ENCODE assay signal across 8 cellular contexts in the genomic region with DNA sequence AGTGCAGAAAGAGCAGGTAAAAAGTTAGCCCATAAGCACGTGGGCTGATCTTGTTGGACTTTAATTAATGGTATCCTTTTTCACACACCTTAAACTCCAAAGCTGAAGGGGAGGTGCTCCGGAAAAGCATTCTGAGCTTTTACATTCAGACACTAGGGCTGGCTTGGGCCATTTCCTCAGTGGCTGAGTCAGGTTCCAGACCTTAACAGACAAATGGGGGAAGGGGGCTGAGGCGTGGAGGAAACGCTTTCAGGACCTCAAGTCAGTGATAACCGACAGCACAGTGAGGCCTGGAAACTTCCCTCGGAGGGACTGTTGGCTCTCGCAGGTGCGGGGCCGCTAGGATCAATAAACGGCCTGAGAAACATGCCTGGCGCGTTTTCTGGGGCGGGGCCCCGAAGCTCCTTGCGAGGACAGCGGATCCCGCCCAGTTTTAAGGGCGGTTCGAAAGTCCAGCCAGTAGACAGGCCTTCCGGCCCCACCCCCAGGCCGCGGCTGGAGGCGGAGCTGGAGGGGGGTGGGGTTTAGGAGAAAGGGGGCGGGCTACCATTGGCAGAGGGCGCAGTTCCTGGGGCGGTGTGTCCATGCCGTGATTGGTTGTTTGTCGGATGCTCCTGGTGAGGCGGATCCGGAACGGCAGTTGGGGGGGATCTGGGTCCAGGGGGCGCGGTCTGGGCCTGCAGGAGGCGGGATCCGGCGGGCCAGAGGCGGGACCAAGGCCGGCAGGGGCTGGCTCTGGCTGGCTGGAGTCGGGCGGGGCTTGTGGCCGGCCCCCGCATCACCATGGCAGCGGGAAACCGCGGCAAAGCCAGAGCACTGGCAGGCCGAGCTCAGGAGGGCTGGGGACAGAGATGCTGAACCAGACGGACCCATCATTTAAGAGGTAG. TPM values are rescaled to one million over a fixed set of nuclear protein-coding genes. Genes with fewer than 3 reads are reported as not detected.
A peak's percentile ranks its signal among the peaks of the same experiment; 100 is the strongest.
DNase-seq lines count a peak whose midpoint lies in the region; ATAC-seq, FAIRE-seq and TF ChIP-seq lines count a peak whose summit lies in the region.

No MANE protein-coding gene starts in this region.

- FAIRE-seq in bronchial epithelial cell (lab: Jason Lieb, UNC), result no peak
- no peak for FAIRE-seq in small intestine (lab: Jason Lieb, UNC)

- TF ChIP-seq CTCF in AG04450 (IDR thresholded peaks at IDR 0.05; ENCODE audit: low read depth, low read length) (no peak), WERI-Rb-1 (IDR thresholded peaks at IDR 0.05; ENCODE audit: low read depth, low read length) (no peak), bronchial epithelial cell (IDR thresholded peaks at IDR 0.05; ENCODE audit: insufficient read depth, low read length, severe bottlenecking) (peak; percentile 6)

- peaks cover 3 to 7% of the 10 kb centered on the region in 2 donors for H3K4me1 ChIP-seq in small intestine (ENCODE audit: control insufficient read depth in 2 of 2, insufficient read depth in 1 of 2, low read depth in 1 of 2, low read length in 1 of 2)

- peak; percentile 91 for ATAC-seq in GM18907 (IDR thresholded peaks at IDR 0.05; ENCODE audit: unreplicated experiment)
- ATAC-seq in HG03139 (IDR thresholded peaks at IDR 0.05; ENCODE audit: unreplicated experiment), result peak; percentile 95

- H3K36me3 ChIP-seq in WERI-Rb-1, result no peaks in the 10 kb centered on the region
- H3K36me3 ChIP-seq in bronchial epithelial cell (ENCODE audit: control insufficient read depth, insufficient read depth, low read length), result no peaks in the 10 kb centered on the region
- H3K36me3 ChIP-seq in small intestine (ENCODE audit: control insufficient read depth in 2 of 2, insufficient read depth in 2 of 2, low read length in 2 of 2), result no peaks in the 10 kb centered on the region

- CTCF ChIA-PET in AG04450 (lab: Charles Lee), result interaction anchor here (0.6 to 2.2 kb wide), 7 partner anchors 9 to 70 kb away, joined by 3 to 13 read pairs (median 3); no protein-coding TSS in a partner anchor

- POLR2A ChIA-PET in AG04450 (lab: Yijun Ruan, JAX), result interaction anchor here (0.5 to 1.7 kb wide), 9 partner anchors 13 to 155 kb away, joined by 3 to 8 read pairs (median 4); partner anchors contain the start of genes ALG9 and HSPB2

- DNase-seq in AG04450 (ENCODE audit: low read depth, low spot score) (peak; percentile 95), NCI-H2196 treated with DMSO at 0.1 percent for 48 hours (lab: John Stamatoyannopoulos, UW; ENCODE audit: unreplicated experiment) (peak; percentile 98), WERI-Rb-1 (peak; percentile 96), bronchial epithelial cell (ENCODE audit: low read depth) (peak; percentile 91), iPS-NIHi11 (ENCODE audit: low spot score) (peak; percentile 96), small intestine (peak; percentile 98)

- H3K27me3 ChIP-seq in AG04450 (ENCODE audit: control insufficient read depth, insufficient read depth, low read length), result no peaks in the 10 kb centered on the region
- H3K27me3 ChIP-seq in WERI-Rb-1 (ENCODE audit: insufficient read depth, low read depth, severe bottlenecking), result no peaks in the 10 kb centered on the region
- no peaks in the 10 kb centered on the region for H3K27me3 ChIP-seq in bronchial epithelial cell (ENCODE audit: control insufficient read depth, insufficient read depth, low read length)
- H3K27me3 ChIP-seq in small intestine (ENCODE audit: control insufficient read depth in 2 of 2, insufficient read depth in 2 of 2, low read length in 2 of 2), result no peaks in the 10 kb centered on the region

- WGBS in small intestine, 3 donors, result 0 to 1% (median 1%) methylated on average over 47 of the region's 47 CpGs

- H3K9me3 ChIP-seq in AG04450 (ENCODE audit: control insufficient read depth, insufficient read depth, low read length), result no peaks in the 10 kb centered on the region
- no peaks in the 10 kb centered on the region for H3K9me3 ChIP-seq in WERI-Rb-1 (ENCODE audit: severe bottlenecking)
- no peaks in the 10 kb centered on the region for H3K9me3 ChIP-seq in small intestine (ENCODE audit: control insufficient read depth, low read depth)

- H3K4me3 ChIP-seq in AG04450 (ENCODE audit: low read depth, low read length) (peak overlapping the region; percentile 59), WERI-Rb-1 (ENCODE audit: low read depth, low read length) (peak overlapping the region; percentile 46), bronchial epithelial cell (ENCODE audit: low read depth, low read length) (peak overlapping the region; percentile 34), small intestine (ENCODE audit: low read depth in 1 of 2, low read length in 2 of 2) (peak overlapping the region in 1 of 2 donors; percentile 34)

- H3K27ac ChIP-seq in AG04450 (ENCODE audit: low read depth, low read length) (peak overlapping the region; percentile 47), WERI-Rb-1 (peak overlapping the region; percentile 87), small intestine (ENCODE audit: low read depth in 1 of 2, low read length in 1 of 2) (peak overlapping the region; percentile 82 to 87)

RNA-seq across cellular contexts. Expression of gene C11orf52, which starts 8.0 kb away (rescaled TPM):
- polyA plus RNA-seq in AG04450 (2011; rRNA removed) (0.38 and 0.61 TPM in 2 replicates), small intestine (10 to 100 TPM; 10.3 to 33.5 (median 30.0) TPM)
- 0.32 and 0.35 TPM in 2 replicates for polyA minus RNA-seq in AG04450 (2011; rRNA and poly(A)+ RNA removed)
- total RNA-seq in bronchial epithelial cell, result 0.26 and 2.3 TPM in 2 replicates

RNA-seq across cellular contexts. Expression of gene DIXDC1, which starts 10.4 kb away (rescaled TPM):
- 10.5 and 11.5 TPM in 2 replicates for polyA plus RNA-seq in AG04450 (2011; rRNA removed)
- polyA minus RNA-seq in AG04450 (2011; rRNA and poly(A)+ RNA removed), result 15.9 and 18.9 TPM in 2 replicates
- 9.5 and 10.8 TPM in 2 replicates for total RNA-seq in bronchial epithelial cell
- polyA plus RNA-seq in small intestine, result 1 to 10 TPM; 1.3 to 9.7 (median 2.2) TPM

RNA-seq across cellular contexts. Expression of gene HSPB2, which starts 14.2 kb away (rescaled TPM):
- polyA plus RNA-seq in AG04450 (2011; rRNA removed) (0.41 and 0.79 TPM in 2 replicates), small intestine (1 to 10 TPM in 2 of 3 donors, not detected in 1; 3.0 to 4.3 TPM)
- polyA minus RNA-seq in AG04450 (2011; rRNA and poly(A)+ RNA removed), result not detected in 2 replicates
- total RNA-seq in bronchial epithelial cell, result not detected in 2 replicates

RNA-seq across cellular contexts. Expression of gene CRYAB, which starts 15.2 kb away (rescaled TPM):
- polyA plus RNA-seq in AG04450 (2011; rRNA removed) (6.1 and 6.3 TPM in 2 replicates), small intestine (100 to 1,000 TPM in 1 of 3 donors, 10 to 100 TPM in 2; 15.4 to 260 (median 74.6) TPM)
- 3.0 and 3.7 TPM in 2 replicates for polyA minus RNA-seq in AG04450 (2011; rRNA and poly(A)+ RNA removed)
- total RNA-seq in bronchial epithelial cell, result 1.2 TPM in 1 of 2 replicates, not detected in the other

RNA-seq across cellular contexts. Expression of gene CFAP68, which starts 47.4 kb away (rescaled TPM):
- 40.3 and 45.1 TPM in 2 replicates for polyA plus RNA-seq in AG04450 (2011; rRNA removed)
- polyA minus RNA-seq in AG04450 (2011; rRNA and poly(A)+ RNA removed), result 5.5 and 9.1 TPM in 2 replicates
- total RNA-seq in bronchial epithelial cell, result 14.5 and 17.3 TPM in 2 replicates
- polyA plus RNA-seq in small intestine, result 10 to 100 TPM; 21.2 to 27.7 (median 27.3) TPM
